ENCODE assay signal across 21 cellular contexts in the genomic region with DNA sequence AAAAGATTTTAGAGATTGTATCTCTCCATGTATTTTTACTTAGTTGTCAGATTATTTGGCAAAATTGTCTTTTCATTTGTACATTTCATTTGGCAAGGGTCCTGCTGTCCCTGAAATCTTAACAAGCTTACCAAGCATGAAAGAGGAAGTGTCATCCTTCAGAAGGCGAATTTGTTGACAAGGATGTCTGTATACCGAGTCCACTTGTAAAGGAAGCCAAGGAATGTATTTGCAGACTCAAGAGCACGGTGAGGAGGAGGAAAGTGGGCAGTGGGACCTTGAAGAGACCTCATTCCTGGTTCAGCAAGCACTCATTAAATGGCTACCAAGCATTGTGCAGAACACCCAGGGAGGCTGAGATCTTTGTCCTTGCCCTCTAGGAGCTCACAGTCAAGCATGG. TPM values are rescaled to one million over a fixed set of nuclear protein-coding genes. Genes with fewer than 3 reads are reported as not detected.
DNase-seq lines count a peak whose midpoint lies in the region; TF ChIP-seq lines count a peak whose summit lies in the region.
"Had no signal": no experiment of that assay in that cellular context is flagged by ENCODE, and none has a peak within 500 bp of the region (broad histone marks: within the 10 kb centered on the region; RNA-seq: fewer than 3 reads in every experiment).

No MANE protein-coding gene starts in this region.

- H3K27me3 Mint-ChIP-seq in CD14-positive monocyte (ENCODE audit: low read depth in 3 of 3) = peaks cover 0 to 1% (median 0%) of the 10 kb centered on the region in 3 donors

- H3K27ac Mint-ChIP-seq in CD14-positive monocyte = peak overlapping the region; percentile 72 to 93 (median 86)
- H3K27ac Mint-ChIP-seq: activated CD4-positive, alpha-beta T cell treated with anti-CD3 and anti-CD28 coated beads, Interleukin-2, amount 10 ng/mL, durations not matched to agents 24 days and 14 days; nephron; progenitor cell of endocrine pancreas had no signal

- H4K20me1 ChIP-seq in smooth muscle cell (ENCODE audit: low read depth) = no peaks in the 10 kb centered on the region

- 66% methylated on average over 3 of the region's 3 CpGs for WGBS in smooth muscle cell (ENCODE audit: low lambda C conversion rate)

- peaks cover 5 to 12% of the 10 kb centered on the region in 2 donors for H3K36me3 Mint-ChIP-seq in CD14-positive monocyte

- no peaks in the 10 kb centered on the region for H3K4me1 ChIP-seq in smooth muscle cell (ENCODE audit: low read depth)
- H3K4me1 ChIP-seq: adrenal gland had no signal

- intact Hi-C loops in CD14-positive monocyte (cut with micrococcal nuclease) (no loop called here), posterior cingulate gyrus (cut with DNase I) (no loop called here)

- H3K36me3 ChIP-seq in smooth muscle cell (ENCODE audit: low read depth) = no peaks in the 10 kb centered on the region
- H3K36me3 ChIP-seq: adrenal gland had no signal

- H3K27me3 ChIP-seq in HL-60 (ENCODE audit: insufficient read depth, poor library complexity, severe bottlenecking) = no peaks in the 10 kb centered on the region
- H3K27me3 ChIP-seq in smooth muscle cell (ENCODE audit: low read depth) = peaks cover 7% of the 10 kb centered on the region
- H3K27me3 ChIP-seq: adrenal gland had no signal

- H3K27ac ChIP-seq in HL-60 (replicated peaks) (peak overlapping the region; percentile 38; the same call in 1 of the 2 replicates), smooth muscle cell (ENCODE audit: low read depth) (no peak overlapping the region)

- CTCF ChIA-PET in GM10248 (lab: Yijun Ruan, JAX) = interaction anchor here (1.0 kb wide), 1 partner anchor 25 kb away, joined by 3 read pairs; no protein-coding TSS in a partner anchor

- TF ChIP-seq CTCF in CD14-positive monocyte (IDR thresholded peaks at IDR 0.05) (no peak), HL-60 (IDR thresholded peaks at IDR 0.05; ENCODE audit: insufficient read depth, low read length) (no peak), GM10248 (IDR thresholded peaks at IDR 0.05; ENCODE audit: control extremely low read depth, extremely low read depth, low read depth, missing control alignments) (no peak), smooth muscle cell (IDR thresholded peaks at IDR 0.05; ENCODE audit: borderline replicate concordance, insufficient read depth, poor library complexity, severe bottlenecking) (no peak)

- H3K4me3 ChIP-seq in HL-60 (replicated peaks; ENCODE audit: insufficient read depth, low read length) = no peak overlapping the region
- H3K4me3 ChIP-seq in smooth muscle cell = no peak overlapping the region
- H3K4me3 ChIP-seq: adrenal gland, skin epidermis had no signal

- no peaks in the 10 kb centered on the region for H3K79me2 ChIP-seq in smooth muscle cell (ENCODE audit: low read depth)

- H2AFZ ChIP-seq in smooth muscle cell (ENCODE audit: low read depth) = no peak overlapping the region

- no peaks in the 10 kb centered on the region for H3F3A ChIP-seq in smooth muscle cell (ENCODE audit: low read depth)

- no peak for DNase-seq in CD14-positive monocyte (ENCODE audit: low spot score)
- peak in 1 of 2 experiments; percentile 42 for DNase-seq in HL-60 (ENCODE audit: low read depth in 1 of 2, low spot score in 1 of 2)
- DNase-seq in SKM-1 treated with dmso at 0.1 percent for 144 hours (lab: John Stamatoyannopoulos, UW; ENCODE audit: unreplicated experiment) = peak; percentile 44
- peak; percentile 65 for DNase-seq in pons (ENCODE audit: low spot score)
- DNase-seq in posterior cingulate gyrus = no peak
- no peak for DNase-seq in GM10248 (ENCODE audit: extremely low spot score)
- DNase-seq in smooth muscle cell (lab: John Stamatoyannopoulos, UW; ENCODE audit: unreplicated experiment) = no peak
- DNase-seq: activated CD4-positive, alpha-beta T cell treated with anti-CD3 and anti-CD28 coated beads, Interleukin-2, amount 10 ng/mL, durations not matched to agents 24 days and 14 days; activated CD8-positive, alpha-beta memory T cell treated with anti-CD3 and anti-CD28 coated beads, Interleukin-2, amount 50 U/mL, for 4 hours; activated gamma-delta T cell; adrenal gland; COR-L47; erythroblast; kidney glomerular epithelial cell; NCI-H1417 treated with DMSO at 0.1 percent for 48 hours; NCI-H2171; NCI-H774; substantia nigra had no signal

- peak overlapping the region in 1 of 2 donors; percentile 50 for H3K4me3 Mint-ChIP-seq in CD14-positive monocyte
- H3K4me3 Mint-ChIP-seq: activated CD4-positive, alpha-beta T cell treated with anti-CD3 and anti-CD28 coated beads, Interleukin-2, amount 10 ng/mL, durations not matched to agents 24 days and 14 days; nephron had no signal

- H3K9me3 ChIP-seq in smooth muscle cell (replicated peaks; ENCODE audit: low read depth) = no peaks in the 10 kb centered on the region
- H3K9me3 ChIP-seq: adrenal gland had no signal

- H3K9me3 Mint-ChIP-seq in CD14-positive monocyte = peaks cover 0 to 7% (median 5%) of the 10 kb centered on the region in 7 donors

- H3K4me1 Mint-ChIP-seq in CD14-positive monocyte = peaks cover 58% of the 10 kb centered on the region
- H3K4me1 Mint-ChIP-seq: activated CD4-positive, alpha-beta T cell treated with anti-CD3 and anti-CD28 coated beads, Interleukin-2, amount 10 ng/mL, durations not matched to agents 24 days and 14 days; nephron had no signal

- no peak overlapping the region for H3K9ac ChIP-seq in smooth muscle cell (ENCODE audit: low read depth)

- no peak overlapping the region for H3K4me2 ChIP-seq in smooth muscle cell

- POLR2A ChIA-PET in GM10248 (lab: Yijun Ruan, JAX) = interaction anchor here (0.6 kb wide), 1 partner anchor 12 kb away, joined by 3 read pairs; no protein-coding TSS in a partner anchor

RNA-seq across cellular contexts. Expression of a gene that starts 7.5 kb away (rescaled TPM):
- polyA plus RNA-seq in CD14-positive monocyte = 100 to 1,000 TPM in 1 of 2 donors, 10 to 100 TPM in 1; 92.9 to 107 TPM
- 0.63 and 1.1 TPM in 2 replicates for total RNA-seq in smooth muscle cell
- polyA plus RNA-seq in smooth muscle cell = 0.19 and 0.79 TPM in 2 replicates

Comparison
In these comparisons a context has a peak if more than half of its experiments do, and no peak if none do; other contexts are left out.
1. DNase-seq: peak in SKM-1 treated with dmso at 0.1 percent for 144 hours (single experiment) and pons (single experiment); none in CD14-positive monocyte (single experiment), posterior cingulate gyrus (0 of 10), GM10248 (single experiment) and smooth muscle cell (single experiment).
2. RNA of a gene that starts 7.5 kb away (polyA plus RNA-seq): 92.9 to 107 TPM in CD14-positive monocyte; 0.19 to 0.79 TPM in smooth muscle cell; every median in the first group is over 10 times any median in the second.